ENCODE assay signal across 8 cellular contexts in genomic region chr10:45374451-45375052, GRCh38. TPM values are rescaled to one million over a fixed set of nuclear protein-coding genes. Genes with fewer than 3 reads are reported as not detected.
DNase-seq lines count a peak whose midpoint lies in the region; ATAC-seq and TF ChIP-seq lines count a peak whose summit lies in the region.

No MANE protein-coding gene starts in this region.

- H3K27me3 Mint-ChIP-seq in activated CD8-positive, alpha-beta T cell treated with anti-CD3 and anti-CD28 coated beads, Interleukin-2, amount 10 ng/mL, durations not matched to agents 7 days and 5 days (ENCODE audit: low read depth) = peaks cover 51% of the 10 kb centered on the region

- H3K4me3 ChIP-seq in GM08714 (ENCODE audit: low read length) (peak overlapping the region; percentile 66; the same call in 1 of the 2 replicates), HCT116 (replicated peaks in 1 of 2; ENCODE audit: low read depth in 1 of 2, low read length in 2 of 2) (peak overlapping the region; percentile 43 to 59), tibial artery (peak overlapping the region; percentile 43 to 58)

- no peaks in the 10 kb centered on the region for H4K20me1 ChIP-seq in HCT116 (ENCODE audit: insufficient read depth)

- TF ChIP-seq CTCF in HCT116 (IDR thresholded peaks at IDR 0.05 in 2 of 3, conservative IDR thresholded peaks at IDR 0.05 in 1 of 3; ENCODE audit: borderline replicate concordance in 1 of 3, insufficient read depth in 1 of 3, low read depth in 2 of 3, low read length in 2 of 3) (no peak), tibial artery (IDR thresholded peaks at IDR 0.05) (no peak)

- CTCF ChIA-PET in HCT116 (lab: Charles Lee) = no interaction called here
- CTCF ChIA-PET in activated CD8-positive, alpha-beta T cell treated with anti-CD3 and anti-CD28 coated beads, Interleukin-2, amount 10 ng/mL, durations not matched to agents 7 days and 5 days (lab: Charles Lee) = no interaction called here

- H3K36me3 Mint-ChIP-seq in activated CD8-positive, alpha-beta T cell treated with anti-CD3 and anti-CD28 coated beads, Interleukin-2, amount 10 ng/mL, durations not matched to agents 7 days and 5 days (ENCODE audit: low read depth) = no peaks in the 10 kb centered on the region

- BruUV-seq in HCT116 (replicated peaks; lab: Mats Ljungman, UMichigan) = no TSS peak

- peak overlapping the region; percentile 92 for H3K4me2 ChIP-seq in HCT116 (ENCODE audit: low read length)

- H3K9me2 ChIP-seq in HCT116 (ENCODE audit: insufficient read depth) = no peaks in the 10 kb centered on the region

- H3K4me1 Mint-ChIP-seq in activated CD8-positive, alpha-beta T cell treated with anti-CD3 and anti-CD28 coated beads, Interleukin-2, amount 10 ng/mL, durations not matched to agents 7 days and 5 days (ENCODE audit: low read depth) = peaks cover 27% of the 10 kb centered on the region

- RAD21 ChIA-PET in HCT116 (lab: Charles Lee; ENCODE audit: low non-redundant PET in 1 of 2, low total read pairs in 2 of 2, uncharacterized antibody in 2 of 2, unreplicated experiment in 2 of 2) = no interaction called here

- intact Hi-C loops in HCT116 (cut with micrococcal nuclease) = no loop called here
- intact Hi-C loops in tibial artery (cut with DNase I; ENCODE audit: low total_unique reads) = no loop called here

- no peaks in the 10 kb centered on the region for H3K36me3 ChIP-seq in HCT116 (ENCODE audit: control insufficient read depth in 1 of 2, insufficient read depth in 2 of 2, low read length in 2 of 2)
- H3K36me3 ChIP-seq in tibial artery = no peaks in the 10 kb centered on the region

- peak overlapping the region; percentile 52 for H3K27ac Mint-ChIP-seq in activated CD8-positive, alpha-beta T cell treated with anti-CD3 and anti-CD28 coated beads, Interleukin-2, amount 10 ng/mL, durations not matched to agents 7 days and 5 days

- TF ChIP-seq RAD21 in HCT116 (IDR thresholded peaks at IDR 0.05; ENCODE audit: low read depth) = no peak

- H3K9me3 ChIP-seq in HCT116 (ENCODE audit: control insufficient read depth in 1 of 2, insufficient read depth in 1 of 2, low read depth in 1 of 2, low read length in 2 of 2) = no peaks in the 10 kb centered on the region
- H3K9me3 ChIP-seq in tibial artery = no peaks in the 10 kb centered on the region

- POLR2A ChIA-PET in HCT116 (lab: Charles Lee) = no interaction called here
- POLR2A ChIA-PET in activated CD8-positive, alpha-beta T cell treated with anti-CD3 and anti-CD28 coated beads, Interleukin-2, amount 10 ng/mL, durations not matched to agents 7 days and 5 days (lab: Charles Lee) = interaction anchor here (0.5 kb wide), 1 partner anchor 1381 kb away, joined by 4 read pairs; no protein-coding TSS in a partner anchor

- no peak for TF ChIP-seq POLR2A in HCT116 (IDR thresholded peaks at IDR 0.05; ENCODE audit: borderline replicate concordance, extremely low read depth, insufficient read depth, insufficient read length)

- H3K27ac ChIP-seq in HCT116 (ENCODE audit: low read depth, low read length) = peak overlapping the region; percentile 41; the same call in 1 of the 2 replicates
- H3K27ac ChIP-seq in tibial artery = no peak overlapping the region

- ATAC-seq in HCT116 = peak; percentile 54
- no peak for ATAC-seq in activated CD8-positive, alpha-beta T cell treated with anti-CD3 and anti-CD28 coated beads, Interleukin-2, amount 10 ng/mL, durations not matched to agents 7 days and 5 days

- H3K27me3 ChIP-seq in HCT116 (ENCODE audit: insufficient read depth, low read length) = peaks cover 42% of the 10 kb centered on the region
- peaks cover 0 to 57% of the 10 kb centered on the region in 2 donors for H3K27me3 ChIP-seq in tibial artery

- no peaks in the 10 kb centered on the region for H3K79me2 ChIP-seq in HCT116 (ENCODE audit: insufficient read depth, low read length)

- peak overlapping the region; percentile 81 for H3K4me3 Mint-ChIP-seq in activated CD8-positive, alpha-beta T cell treated with anti-CD3 and anti-CD28 coated beads, Interleukin-2, amount 10 ng/mL, durations not matched to agents 7 days and 5 days

- peak overlapping the region; percentile 24; the same call in 1 of the 2 replicates for H3K9ac ChIP-seq in HCT116 (ENCODE audit: low read length)

- no peaks in the 10 kb centered on the region for H3K9me3 Mint-ChIP-seq in activated CD8-positive, alpha-beta T cell treated with anti-CD3 and anti-CD28 coated beads, Interleukin-2, amount 10 ng/mL, durations not matched to agents 7 days and 5 days (ENCODE audit: insufficient read depth)

- peak overlapping the region; percentile 67 for H2AFZ ChIP-seq in HCT116 (ENCODE audit: low read depth, low read length, poor library complexity, severe bottlenecking)

- DNase-seq in HCT116 (ENCODE audit: low read depth, low spot score) (no peak), kidney tubule cell (ENCODE audit: low spot score) (peak; percentile 53), tibial artery (no peak), SKM-1 treated with dmso at 0.1 percent for 144 hours (lab: John Stamatoyannopoulos, UW; ENCODE audit: unreplicated experiment) (no peak), DMS153 (lab: John Stamatoyannopoulos, UW) (no peak)
- DNase-seq in activated CD8-positive, alpha-beta T cell treated with anti-CD3 and anti-CD28 coated beads, Interleukin-2, amount 10 ng/mL, durations not matched to agents 7 days and 5 days = no peak
- no peak for DNase-seq in activated CD4-positive, alpha-beta T cell treated with anti-CD3 and anti-CD28 coated beads for 1 hour

- H3K4me1 ChIP-seq in HCT116 (ENCODE audit: control insufficient read depth in 1 of 2, insufficient read depth in 2 of 2, low read length in 2 of 2) = peaks cover 14 to 37% of the 10 kb centered on the region in 2 experiments; a peak in 3 of 4 replicates
- H3K4me1 ChIP-seq in tibial artery = peaks cover 0 to 21% (median 18%) of the 10 kb centered on the region in 4 donors

TF ChIP-seq in HCT116, 20 proteins besides CTCF, POLR2A, EP300 and RAD21:
- no peak for TF ChIP-seq EZH2phosphoT487 (IDR thresholded peaks at IDR 0.05; ENCODE audit: borderline replicate concordance)
- no peak for TF ChIP-seq EZH2 (IDR thresholded peaks at IDR 0.05)
- TF ChIP-seq FOSL1 (IDR thresholded peaks at IDR 0.05; ENCODE audit: low read depth) = 0 out of 2 replicates have a peak, but pooled peaks have one; percentile 13
- TF ChIP-seq MAX (IDR thresholded peaks at IDR 0.05) = no peak
- TF ChIP-seq, protein P1, sequence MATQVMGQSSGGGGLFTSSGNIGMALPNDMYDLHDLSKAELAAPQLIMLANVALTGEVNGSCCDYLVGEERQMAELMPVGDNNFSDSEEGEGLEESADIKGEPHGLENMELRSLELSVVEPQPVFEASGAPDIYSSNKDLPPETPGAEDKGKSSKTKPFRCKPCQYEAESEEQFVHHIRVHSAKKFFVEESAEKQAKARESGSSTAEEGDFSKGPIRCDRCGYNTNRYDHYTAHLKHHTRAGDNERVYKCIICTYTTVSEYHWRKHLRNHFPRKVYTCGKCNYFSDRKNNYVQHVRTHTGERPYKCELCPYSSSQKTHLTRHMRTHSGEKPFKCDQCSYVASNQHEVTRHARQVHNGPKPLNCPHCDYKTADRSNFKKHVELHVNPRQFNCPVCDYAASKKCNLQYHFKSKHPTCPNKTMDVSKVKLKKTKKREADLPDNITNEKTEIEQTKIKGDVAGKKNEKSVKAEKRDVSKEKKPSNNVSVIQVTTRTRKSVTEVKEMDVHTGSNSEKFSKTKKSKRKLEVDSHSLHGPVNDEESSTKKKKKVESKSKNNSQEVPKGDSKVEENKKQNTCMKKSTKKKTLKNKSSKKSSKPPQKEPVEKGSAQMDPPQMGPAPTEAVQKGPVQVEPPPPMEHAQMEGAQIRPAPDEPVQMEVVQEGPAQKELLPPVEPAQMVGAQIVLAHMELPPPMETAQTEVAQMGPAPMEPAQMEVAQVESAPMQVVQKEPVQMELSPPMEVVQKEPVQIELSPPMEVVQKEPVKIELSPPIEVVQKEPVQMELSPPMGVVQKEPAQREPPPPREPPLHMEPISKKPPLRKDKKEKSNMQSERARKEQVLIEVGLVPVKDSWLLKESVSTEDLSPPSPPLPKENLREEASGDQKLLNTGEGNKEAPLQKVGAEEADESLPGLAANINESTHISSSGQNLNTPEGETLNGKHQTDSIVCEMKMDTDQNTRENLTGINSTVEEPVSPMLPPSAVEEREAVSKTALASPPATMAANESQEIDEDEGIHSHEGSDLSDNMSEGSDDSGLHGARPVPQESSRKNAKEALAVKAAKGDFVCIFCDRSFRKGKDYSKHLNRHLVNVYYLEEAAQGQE (IDR thresholded peaks at IDR 0.05; ENCODE audit: low read depth) = no peak
- TF ChIP-seq YY1 (IDR thresholded peaks at IDR 0.05; ENCODE audit: extremely low read depth, insufficient replicate concordance, low read depth, low read length) = no peak
- TF ChIP-seq SRF (IDR thresholded peaks at IDR 0.05; ENCODE audit: low read depth) = no peak

RNA-seq across cellular contexts. Expression of gene ALOX5, which starts 0.5 kb away (rescaled TPM):
- total RNA-seq in HCT116 (2021; ENCODE audit: unreplicated experiment) = 6.1 TPM
- polyA plus RNA-seq in HCT116 (2012) = 7.5 and 9.9 TPM in 2 replicates
- 1 to 10 TPM; 9.7 to 9.9 TPM for total RNA-seq in activated CD8-positive, alpha-beta T cell treated with anti-CD3 and anti-CD28 coated beads, Interleukin-2, amount 10 ng/mL, durations not matched to agents 7 days and 5 days

RNA-seq across cellular contexts. Expression of gene OR13A1, which starts 59.1 kb away (rescaled TPM):
- total RNA-seq in HCT116 (2021; ENCODE audit: unreplicated experiment) = not detected
- 0.07 TPM in 1 of 2 replicates, not detected in the other for polyA plus RNA-seq in HCT116 (2012)
- not detected for total RNA-seq in activated CD8-positive, alpha-beta T cell treated with anti-CD3 and anti-CD28 coated beads, Interleukin-2, amount 10 ng/mL, durations not matched to agents 7 days and 5 days
